Comparison of ENCODE assay signal across 9 cellular contexts in genomic region chr2:179898873-179899272, GRCh38. TPM values are rescaled to one million over a fixed set of nuclear protein-coding genes. Genes with fewer than 3 reads are reported as not detected.
DNase-seq lines count a peak whose midpoint lies in the region; ATAC-seq, FAIRE-seq and TF ChIP-seq lines count a peak whose summit lies in the region.
"Had no signal": no experiment of that assay in that cellular context is flagged by ENCODE, and none has a peak within 500 bp of the region (broad histone marks: within the 10 kb centered on the region; RNA-seq: fewer than 3 reads in every experiment).

No MANE protein-coding gene starts in this region.

- CTCF ChIA-PET in activated CD8-positive, alpha-beta T cell treated with anti-CD3 and anti-CD28 coated beads, Interleukin-2, amount 10 ng/mL, durations not matched to agents 7 days and 5 days (lab: Charles Lee), result interaction anchor here (0.7 to 1.2 kb wide), 2 partner anchors 27 to 29 kb away, joined by 3 read pairs; no protein-coding TSS in a partner anchor

- H3K27me3 ChIP-seq in Peyer's patch, result no peaks in the 10 kb centered on the region

- no peak overlapping the region for H3K4me3 Mint-ChIP-seq in activated CD8-positive, alpha-beta T cell treated with anti-CD3 and anti-CD28 coated beads, Interleukin-2, amount 10 ng/mL, durations not matched to agents 7 days and 5 days
- no peak overlapping the region for H3K4me3 Mint-ChIP-seq in nephron progenitor cell

- H3K36me3 Mint-ChIP-seq in activated CD8-positive, alpha-beta T cell treated with anti-CD3 and anti-CD28 coated beads, Interleukin-2, amount 10 ng/mL, durations not matched to agents 7 days and 5 days (ENCODE audit: low read depth), result no peaks in the 10 kb centered on the region
- no peaks in the 10 kb centered on the region for H3K36me3 Mint-ChIP-seq in nephron progenitor cell (ENCODE audit: low read depth)

- peaks cover under 1% of the 10 kb centered on the region for H3K27me3 Mint-ChIP-seq in activated CD8-positive, alpha-beta T cell treated with anti-CD3 and anti-CD28 coated beads, Interleukin-2, amount 10 ng/mL, durations not matched to agents 7 days and 5 days (ENCODE audit: low read depth)
- peaks cover under 1% of the 10 kb centered on the region for H3K27me3 Mint-ChIP-seq in nephron progenitor cell (ENCODE audit: low read depth, poor library complexity)

- peak; percentile 26 for DNase-seq in activated CD4-positive, alpha-beta T cell treated with anti-CD3 and anti-CD28 coated beads for 48 hours
- no peak for DNase-seq in activated CD4-positive, alpha-beta T cell treated with anti-CD3 and anti-CD28 coated beads, Interleukin-2, amount 50 U/mL, for 4 hours
- DNase-seq in H4 (ENCODE audit: low spot score) (peak; percentile 67), M059J (ENCODE audit: low read depth) (peak; percentile 46), nephron progenitor cell (peak; percentile 38), frontal cortex (ENCODE audit: low spot score in 2 of 2) (no peak), Peyer's patch (no peak)
- peak; percentile 29 for DNase-seq in activated CD8-positive, alpha-beta T cell treated with anti-CD3 and anti-CD28 coated beads, Interleukin-2, amount 10 ng/mL, durations not matched to agents 7 days and 5 days

- H3K27ac ChIP-seq in Peyer's patch, result no peak overlapping the region

- POLR2A ChIA-PET in activated CD8-positive, alpha-beta T cell treated with anti-CD3 and anti-CD28 coated beads, Interleukin-2, amount 10 ng/mL, durations not matched to agents 7 days and 5 days (lab: Charles Lee), result no interaction called here

- no peak overlapping the region for H3K4me3 ChIP-seq in Peyer's patch

- H3K4me1 ChIP-seq in Peyer's patch, result no peaks in the 10 kb centered on the region

- peak; percentile 36 for ATAC-seq in activated CD8-positive, alpha-beta T cell treated with anti-CD3 and anti-CD28 coated beads, Interleukin-2, amount 10 ng/mL, durations not matched to agents 7 days and 5 days

- H3K36me3 ChIP-seq in Peyer's patch, result no peaks in the 10 kb centered on the region

- H3K9me3 ChIP-seq in Peyer's patch, result no peaks in the 10 kb centered on the region

- no peak for TF ChIP-seq POLR2A in Peyer's patch (IDR thresholded peaks at IDR 0.05)

- H3K9me3 Mint-ChIP-seq in activated CD8-positive, alpha-beta T cell treated with anti-CD3 and anti-CD28 coated beads, Interleukin-2, amount 10 ng/mL, durations not matched to agents 7 days and 5 days (ENCODE audit: insufficient read depth), result no peaks in the 10 kb centered on the region
- H3K9me3 Mint-ChIP-seq in nephron progenitor cell, result peaks cover 7% of the 10 kb centered on the region

- no peaks in the 10 kb centered on the region for H3K4me1 Mint-ChIP-seq in activated CD8-positive, alpha-beta T cell treated with anti-CD3 and anti-CD28 coated beads, Interleukin-2, amount 10 ng/mL, durations not matched to agents 7 days and 5 days (ENCODE audit: low read depth)
- no peaks in the 10 kb centered on the region for H3K4me1 Mint-ChIP-seq in nephron progenitor cell

- TF ChIP-seq CTCF in nephron progenitor cell (IDR thresholded peaks at IDR 0.05) (peak; percentile 49), Peyer's patch (IDR thresholded peaks at IDR 0.05) (peak in 3 of 6 experiments; percentile 34 to 57 (median 47))

- FAIRE-seq in frontal cortex (lab: Jason Lieb, UNC), result no peak
- FAIRE-seq: colon had no signal

- no peak overlapping the region for H3K27ac Mint-ChIP-seq in activated CD8-positive, alpha-beta T cell treated with anti-CD3 and anti-CD28 coated beads, Interleukin-2, amount 10 ng/mL, durations not matched to agents 7 days and 5 days
- no peak overlapping the region for H3K27ac Mint-ChIP-seq in nephron progenitor cell

RNA-seq across cellular contexts. Expression of gene ZNF385B, which starts 37.5 kb away (rescaled TPM):
- 0.14 and 1.3 TPM in 2 replicates for total RNA-seq in H4 (2014; rRNA removed; shearing (Covaris generic))
- total RNA-seq in M059J (2014; rRNA removed; shearing (Covaris generic)), result 2.4 TPM in 1 of 2 replicates, not detected in the other
- not detected for total RNA-seq in activated CD8-positive, alpha-beta T cell treated with anti-CD3 and anti-CD28 coated beads, Interleukin-2, amount 10 ng/mL, durations not matched to agents 7 days and 5 days
- total RNA-seq in frontal cortex, result 7.7 TPM
- 1 to 10 TPM in 3 of 4 donors, not detected in 1; 1.6 to 7.4 (median 3.9) TPM for total RNA-seq in Peyer's patch

Comparison
In these comparisons a context has a peak if more than half of its experiments do, and no peak if none do; other contexts are left out.
1. DNase-seq: peak in activated CD4-positive, alpha-beta T cell treated with anti-CD3 and anti-CD28 coated beads for 48 hours (single experiment), H4 (single experiment), M059J (single experiment), activated CD8-positive, alpha-beta T cell treated with anti-CD3 and anti-CD28 coated beads, Interleukin-2, amount 10 ng/mL, durations not matched to agents 7 days and 5 days (single experiment) and nephron progenitor cell (single experiment); none in activated CD4-positive, alpha-beta T cell treated with anti-CD3 and anti-CD28 coated beads, Interleukin-2, amount 50 U/mL, for 4 hours (0 of 2), frontal cortex (0 of 2) and Peyer's patch (0 of 3).